In genomic region chr18:45802814-45803492, GRCh38 we compare ENCODE assay signal across 9 cellular contexts. TPM values are rescaled to one million over a fixed set of nuclear protein-coding genes. Genes with fewer than 3 reads are reported as not detected.
DNase-seq lines count a peak whose midpoint lies in the region; ATAC-seq and TF ChIP-seq lines count a peak whose summit lies in the region.
"Had no signal": no experiment of that assay in that cellular context is flagged by ENCODE, and none has a peak within 500 bp of the region (broad histone marks: within the 10 kb centered on the region; RNA-seq: fewer than 3 reads in every experiment).

No MANE protein-coding gene starts in this region.

- no peaks in the 10 kb centered on the region for H3K36me3 ChIP-seq in vagina

- H3K27ac ChIP-seq in RWPE1, result peak overlapping the region; percentile 94
- H3K27ac ChIP-seq in vagina, result no peak overlapping the region

- DNase-seq in activated CD4-positive, alpha-beta memory T cell treated with anti-CD3 and anti-CD28 coated beads for 36 hours, result peak; percentile 52
- DNase-seq in activated CD4-positive, alpha-beta memory T cell treated with anti-CD3 and anti-CD28 coated beads, Interleukin-2, amount 10 ng/mL, durations not matched to agents 7 days and 5 days, result no peak
- peak; percentile 86 for DNase-seq in RWPE1 (ENCODE audit: low spot score)
- DNase-seq in fibroblast of mammary gland (ENCODE audit: low read depth), result peak; percentile 99
- peak; percentile 99 for DNase-seq in stromal cell of bone marrow (ENCODE audit: low read depth)
- no peak for DNase-seq in NCI-H748 (lab: John Stamatoyannopoulos, UW; ENCODE audit: unreplicated experiment)
- DNase-seq in vagina (ENCODE audit: extremely low spot score in 2 of 2), result no peak
- DNase-seq: SHP77 had no signal

- peaks cover 11% of the 10 kb centered on the region for H3K9me3 Mint-ChIP-seq in activated CD4-positive, alpha-beta memory T cell treated with anti-CD3 and anti-CD28 coated beads for 36 hours
- peaks cover 11% of the 10 kb centered on the region for H3K9me3 Mint-ChIP-seq in activated CD4-positive, alpha-beta memory T cell treated with anti-CD3 and anti-CD28 coated beads, Interleukin-2, amount 10 ng/mL, durations not matched to agents 7 days and 5 days

- no peak for TF ChIP-seq POLR2A in vagina (IDR thresholded peaks at IDR 0.05)

- no peaks in the 10 kb centered on the region for H3K27me3 ChIP-seq in vagina

- no peak overlapping the region for H3K27ac Mint-ChIP-seq in activated CD4-positive, alpha-beta memory T cell treated with anti-CD3 and anti-CD28 coated beads for 36 hours
- no peak overlapping the region for H3K27ac Mint-ChIP-seq in activated CD4-positive, alpha-beta memory T cell treated with anti-CD3 and anti-CD28 coated beads, Interleukin-2, amount 10 ng/mL, durations not matched to agents 7 days and 5 days

- H3K4me1 Mint-ChIP-seq in activated CD4-positive, alpha-beta memory T cell treated with anti-CD3 and anti-CD28 coated beads for 36 hours (ENCODE audit: low read depth), result peaks cover 8% of the 10 kb centered on the region
- peaks cover 3% of the 10 kb centered on the region for H3K4me1 Mint-ChIP-seq in activated CD4-positive, alpha-beta memory T cell treated with anti-CD3 and anti-CD28 coated beads, Interleukin-2, amount 10 ng/mL, durations not matched to agents 7 days and 5 days

- intact Hi-C loops in activated CD4-positive, alpha-beta memory T cell treated with anti-CD3 and anti-CD28 coated beads for 36 hours (cut with micrococcal nuclease), result loop anchor here (5.0 to 10.0 kb wide), 2 partner anchors 69 to 138 kb away; no protein-coding TSS in a partner anchor
- intact Hi-C loops in vagina (cut with DNase I), result no loop called here

- H3K4me1 ChIP-seq in vagina, result no peaks in the 10 kb centered on the region

- CTCF ChIA-PET in activated CD4-positive, alpha-beta memory T cell treated with anti-CD3 and anti-CD28 coated beads for 36 hours (lab: Charles Lee), result interaction anchor here (1.3 kb wide), 1 partner anchor 115 kb away, joined by 4 read pairs; no protein-coding TSS in a partner anchor
- CTCF ChIA-PET in activated CD4-positive, alpha-beta memory T cell treated with anti-CD3 and anti-CD28 coated beads, Interleukin-2, amount 10 ng/mL, durations not matched to agents 7 days and 5 days (lab: Charles Lee), result no interaction called here
- CTCF ChIA-PET in RWPE1 (lab: Yijun Ruan, JAX), result interaction anchor here (0.5 kb wide), 1 partner anchor 370 kb away, joined by 3 read pairs; no protein-coding TSS in a partner anchor

- H3K4me3 Mint-ChIP-seq in activated CD4-positive, alpha-beta memory T cell treated with anti-CD3 and anti-CD28 coated beads for 36 hours, result no peak overlapping the region
- no peak overlapping the region for H3K4me3 Mint-ChIP-seq in activated CD4-positive, alpha-beta memory T cell treated with anti-CD3 and anti-CD28 coated beads, Interleukin-2, amount 10 ng/mL, durations not matched to agents 7 days and 5 days

- no peak for ATAC-seq in HG02973 (IDR thresholded peaks at IDR 0.05; ENCODE audit: unreplicated experiment)

- H3K9me3 ChIP-seq in vagina, result peaks cover 8% of the 10 kb centered on the region

- TF ChIP-seq CTCF in RWPE1 (conservative IDR thresholded peaks at IDR 0.05; ENCODE audit: low read depth) (no peak), fibroblast of mammary gland (conservative IDR thresholded peaks at IDR 0.05; ENCODE audit: control insufficient read depth, insufficient read depth, low read depth, low read length) (peak; percentile 9), vagina (IDR thresholded peaks at IDR 0.05) (no peak)

- POLR2A ChIA-PET in activated CD4-positive, alpha-beta memory T cell treated with anti-CD3 and anti-CD28 coated beads for 36 hours (lab: Charles Lee), result no interaction called here
- POLR2A ChIA-PET in activated CD4-positive, alpha-beta memory T cell treated with anti-CD3 and anti-CD28 coated beads, Interleukin-2, amount 10 ng/mL, durations not matched to agents 7 days and 5 days (lab: Charles Lee), result no interaction called here
- POLR2A ChIA-PET in RWPE1 (lab: Yijun Ruan, JAX; ENCODE audit: low non-redundant PET), result no interaction called here

- H3K4me3 ChIP-seq in fibroblast of mammary gland (ENCODE audit: control insufficient read depth, low read depth, low read length) (no peak overlapping the region), vagina (no peak overlapping the region)

- H3K27me3 Mint-ChIP-seq in activated CD4-positive, alpha-beta memory T cell treated with anti-CD3 and anti-CD28 coated beads for 36 hours, result peaks cover 7% of the 10 kb centered on the region
- peaks cover 3% of the 10 kb centered on the region for H3K27me3 Mint-ChIP-seq in activated CD4-positive, alpha-beta memory T cell treated with anti-CD3 and anti-CD28 coated beads, Interleukin-2, amount 10 ng/mL, durations not matched to agents 7 days and 5 days

- peaks cover 2% of the 10 kb centered on the region for H3K36me3 Mint-ChIP-seq in activated CD4-positive, alpha-beta memory T cell treated with anti-CD3 and anti-CD28 coated beads for 36 hours
- H3K36me3 Mint-ChIP-seq in activated CD4-positive, alpha-beta memory T cell treated with anti-CD3 and anti-CD28 coated beads, Interleukin-2, amount 10 ng/mL, durations not matched to agents 7 days and 5 days (ENCODE audit: low read depth), result peaks cover 3% of the 10 kb centered on the region

RNA-seq across cellular contexts. Expression of gene SIGLEC15, which starts 22.5 kb away (rescaled TPM):
- not detected for total RNA-seq in activated CD4-positive, alpha-beta memory T cell treated with anti-CD3 and anti-CD28 coated beads for 36 hours
- not detected for total RNA-seq in activated CD4-positive, alpha-beta memory T cell treated with anti-CD3 and anti-CD28 coated beads, Interleukin-2, amount 10 ng/mL, durations not matched to agents 7 days and 5 days
- not detected for total RNA-seq in vagina

Comparison
In these comparisons a context has a peak if more than half of its experiments do, and no peak if none do; other contexts are left out.
1. DNase-seq: peak in activated CD4-positive, alpha-beta memory T cell treated with anti-CD3 and anti-CD28 coated beads for 36 hours (single experiment), RWPE1 (single experiment), fibroblast of mammary gland (single experiment) and stromal cell of bone marrow (single experiment); none in activated CD4-positive, alpha-beta memory T cell treated with anti-CD3 and anti-CD28 coated beads, Interleukin-2, amount 10 ng/mL, durations not matched to agents 7 days and 5 days (single experiment), NCI-H748 (single experiment) and vagina (0 of 2).